Comparison of ENCODE assay signal across 1 cellular context in genomic region chr2:96816127-96816835, GRCh38.
TF ChIP-seq lines count a peak whose summit lies in the region.

Gene CNNM3, plus strand, starts transcription at chr2:96816268. Its CDS starts 10 bp downstream, at chr2:96816278.

TF ChIP-seq in GM23338, 12 proteins besides CTCF, POLR2A, EP300 and RAD21 (continued from another document):
- no peak for TF ChIP-seq JUNB (IDR thresholded peaks at IDR 0.05; ENCODE audit: unreplicated experiment)
- no peak for TF ChIP-seq REST (IDR thresholded peaks at IDR 0.05; ENCODE audit: unreplicated experiment)
- no peak for TF ChIP-seq ZNF462 (CRISPR knock-in tag; IDR thresholded peaks at IDR 0.05)
- TF ChIP-seq ZNF331 (CRISPR knock-in tag; IDR thresholded peaks at IDR 0.05; ENCODE audit: low read depth): no peak
- no peak for TF ChIP-seq ZNF114 (CRISPR knock-in tag; IDR thresholded peaks at IDR 0.05)
- TF ChIP-seq ETS1 (IDR thresholded peaks at IDR 0.05): no peak
